23 cellular contexts compared by ENCODE assay signal in genomic region chr17:83126275-83126930, GRCh38. TPM values are rescaled to one million over a fixed set of nuclear protein-coding genes. Genes with fewer than 3 reads are reported as not detected.
A peak's percentile ranks its signal among the peaks of the same experiment; 100 is the strongest.
DNase-seq lines count a peak whose midpoint lies in the region; ATAC-seq and TF ChIP-seq lines count a peak whose summit lies in the region.
"Had no signal": no experiment of that assay in that cellular context is flagged by ENCODE, and none has a peak within 500 bp of the region (broad histone marks: within the 10 kb centered on the region; RNA-seq: fewer than 3 reads in every experiment).

No MANE protein-coding gene starts in this region.

- peak overlapping the region in 1 of 2 donors; percentile 67 for H3K27ac Mint-ChIP-seq in natural killer cell treated with Interleukin-12 subunit alpha and Interleukin-12 subunit beta and Interleukin-15 and Interleukin-18, amount 100 ng/mL, for 72 hours
- peak overlapping the region in 1 of 2 donors; percentile 82 for H3K27ac Mint-ChIP-seq in natural killer cell
- H3K27ac Mint-ChIP-seq: activated CD4-positive, alpha-beta T cell treated with anti-CD3 and anti-CD28 coated beads for 36 hours; activated T-cell treated with anti-CD3 and anti-CD28 coated beads, Interleukin-2, amount 50 U/mL, for 24 hours; B cell; T-helper 2 cell treated with Interferon-gamma antibody and Interleukin-4, amounts not matched to agents 5 μg/mL and 100 μg/mL, for 36 hours had no signal

- peak; percentile 46 for DNase-seq in natural killer cell treated with Interleukin-12 subunit alpha and Interleukin-12 subunit beta and Interleukin-15 and Interleukin-18, amount 100 ng/mL, for 72 hours (ENCODE audit: low spot score)
- DNase-seq in natural killer cell (no peak), ascending aorta (ENCODE audit: low spot score in 2 of 2) (peak; percentile 6 to 60), lower lobe of right lung (peak; percentile 38), nucleus accumbens (lab: John Stamatoyannopoulos, UW) (no peak), BE2C (no peak)
- DNase-seq: activated CD8-positive, alpha-beta memory T cell treated with anti-CD3 and anti-CD28 coated beads for 24 hours; activated naive CD4-positive, alpha-beta T cell treated with Interleukin-2 at 50 U/mL for 16 hours; activated T-cell treated with anti-CD3 and anti-CD28 coated beads, Interleukin-2, amount 50 U/mL, for 24 hours; brain microvascular endothelial cell; Calu3; effector CD4-positive, alpha-beta T cell; NCI-H1436; NCI-H2107 had no signal

- H3K36me3 ChIP-seq in ascending aorta, result no peaks in the 10 kb centered on the region
- no peaks in the 10 kb centered on the region for H3K36me3 ChIP-seq in lower lobe of right lung
- no peaks in the 10 kb centered on the region for H3K36me3 ChIP-seq in gastroesophageal sphincter
- no peaks in the 10 kb centered on the region for H3K36me3 ChIP-seq in BE2C
- H3K36me3 ChIP-seq: brain microvascular endothelial cell, tibial nerve had no signal

- intact Hi-C loops in natural killer cell (cut with micrococcal nuclease) (no loop called here), ascending aorta (cut with DNase I) (no loop called here), lower lobe of right lung (cut with DNase I) (no loop called here)

- H3K27ac ChIP-seq in ascending aorta (no peak overlapping the region), lower lobe of right lung (no peak overlapping the region), gastroesophageal sphincter (no peak overlapping the region)
- H3K27ac ChIP-seq: brain microvascular endothelial cell, epithelial cell of prostate, psoas muscle had no signal

- H3K27me3 ChIP-seq in ascending aorta, result no peaks in the 10 kb centered on the region
- H3K27me3 ChIP-seq in lower lobe of right lung (ENCODE audit: low read depth), result no peaks in the 10 kb centered on the region
- H3K27me3 ChIP-seq in gastroesophageal sphincter, result peaks cover 50% of the 10 kb centered on the region
- H3K27me3 ChIP-seq in BE2C, result peaks cover 33% of the 10 kb centered on the region
- H3K27me3 ChIP-seq: brain microvascular endothelial cell, tibial nerve had no signal

- no peak for TF ChIP-seq POLR2A in gastroesophageal sphincter (IDR thresholded peaks at IDR 0.05)

- H3K27me3 Mint-ChIP-seq in natural killer cell treated with Interleukin-12 subunit alpha and Interleukin-12 subunit beta and Interleukin-15 and Interleukin-18, amount 100 ng/mL, for 72 hours, result peaks cover 14 to 23% of the 10 kb centered on the region in 2 donors
- H3K27me3 Mint-ChIP-seq in natural killer cell (ENCODE audit: low read depth in 2 of 2), result peaks cover 22 to 25% of the 10 kb centered on the region in 2 donors

- H3K9me3 ChIP-seq in ascending aorta, result no peaks in the 10 kb centered on the region
- H3K9me3 ChIP-seq in lower lobe of right lung, result no peaks in the 10 kb centered on the region
- H3K9me3 ChIP-seq in gastroesophageal sphincter, result no peaks in the 10 kb centered on the region
- no peaks in the 10 kb centered on the region for H3K9me3 ChIP-seq in BE2C
- H3K9me3 ChIP-seq: psoas muscle, tibial nerve had no signal

- no peak overlapping the region for H3K4me3 Mint-ChIP-seq in natural killer cell treated with Interleukin-12 subunit alpha and Interleukin-12 subunit beta and Interleukin-15 and Interleukin-18, amount 100 ng/mL, for 72 hours
- H3K4me3 Mint-ChIP-seq in natural killer cell, result no peak overlapping the region
- H3K4me3 Mint-ChIP-seq: activated CD4-positive, alpha-beta T cell treated with anti-CD3 and anti-CD28 coated beads for 36 hours; T-helper 2 cell treated with Interferon-gamma antibody and Interleukin-4, amounts not matched to agents 5 μg/mL and 100 μg/mL, for 36 hours had no signal

- TF ChIP-seq CTCF in natural killer cell (IDR thresholded peaks at IDR 0.05) (no peak), ascending aorta (IDR thresholded peaks at IDR 0.05) (no peak), lower lobe of right lung (IDR thresholded peaks at IDR 0.05) (no peak), gastroesophageal sphincter (IDR thresholded peaks at IDR 0.05) (no peak), BE2C (IDR thresholded peaks at IDR 0.05; ENCODE audit: low read depth, low read length) (no peak)

- peaks cover 23 to 31% of the 10 kb centered on the region in 2 donors for H3K4me1 Mint-ChIP-seq in natural killer cell treated with Interleukin-12 subunit alpha and Interleukin-12 subunit beta and Interleukin-15 and Interleukin-18, amount 100 ng/mL, for 72 hours (ENCODE audit: low read depth in 2 of 2)
- H3K4me1 Mint-ChIP-seq in natural killer cell, result peaks cover 30 to 47% of the 10 kb centered on the region in 2 donors

- TF ChIP-seq EP300 in gastroesophageal sphincter (IDR thresholded peaks at IDR 0.05), result no peak

- no peaks in the 10 kb centered on the region for H3K36me3 Mint-ChIP-seq in natural killer cell treated with Interleukin-12 subunit alpha and Interleukin-12 subunit beta and Interleukin-15 and Interleukin-18, amount 100 ng/mL, for 72 hours
- H3K36me3 Mint-ChIP-seq in natural killer cell, result no peaks in the 10 kb centered on the region

- WGBS in gastroesophageal sphincter (ENCODE audit: low coverage in 1 of 2), 2 donors, result 87% methylated on average over 7 of the region's 13 CpGs; no CpG with 5 or more reads in 1 of the 2 donors

- no peak for ATAC-seq in natural killer cell treated with Interleukin-12 subunit alpha and Interleukin-12 subunit beta and Interleukin-15 and Interleukin-18, amount 100 ng/mL, for 72 hours
- no peak for ATAC-seq in natural killer cell
- peak in 1 of 2 donors; percentile 4 for ATAC-seq in lower lobe of right lung
- no peak for ATAC-seq in HG02763 (IDR thresholded peaks at IDR 0.05; ENCODE audit: unreplicated experiment)
- ATAC-seq in gastroesophageal sphincter, result no peak
- ATAC-seq: GM12878 had no signal

- H3K4me1 ChIP-seq in ascending aorta, result no peaks in the 10 kb centered on the region
- peaks cover 13% of the 10 kb centered on the region for H3K4me1 ChIP-seq in lower lobe of right lung
- H3K4me1 ChIP-seq in gastroesophageal sphincter, result no peaks in the 10 kb centered on the region
- no peaks in the 10 kb centered on the region for H3K4me1 ChIP-seq in BE2C
- H3K4me1 ChIP-seq: psoas muscle had no signal

- H3K4me3 ChIP-seq in ascending aorta, result no peak overlapping the region
- H3K4me3 ChIP-seq in lower lobe of right lung, result no peak overlapping the region
- H3K4me3 ChIP-seq in gastroesophageal sphincter, result no peak overlapping the region
- no peak overlapping the region for H3K4me3 ChIP-seq in BE2C (ENCODE audit: low read depth, low read length)
- H3K4me3 ChIP-seq: GM12878, psoas muscle, tibial nerve had no signal

- H3K9me3 Mint-ChIP-seq in natural killer cell treated with Interleukin-12 subunit alpha and Interleukin-12 subunit beta and Interleukin-15 and Interleukin-18, amount 100 ng/mL, for 72 hours, result no peaks in the 10 kb centered on the region
- H3K9me3 Mint-ChIP-seq in natural killer cell, result no peaks in the 10 kb centered on the region
- H3K9me3 Mint-ChIP-seq: activated T-cell treated with anti-CD3 and anti-CD28 coated beads, Interleukin-2, amount 50 U/mL, for 24 hours; T-helper 2 cell treated with Interferon-gamma antibody and Interleukin-4, amounts not matched to agents 5 μg/mL and 100 μg/mL, for 36 hours had no signal

RNA-seq across cellular contexts. Expression of gene METRNL, which starts 47.0 kb away (rescaled TPM):
- 100 to 1,000 TPM; 179 to 208 TPM for total RNA-seq in natural killer cell treated with Interleukin-12 subunit alpha and Interleukin-12 subunit beta and Interleukin-15 and Interleukin-18, amount 100 ng/mL, for 72 hours
- 100 to 1,000 TPM; 227 to 390 (median 325) TPM for total RNA-seq in natural killer cell
- 257 TPM for total RNA-seq in ascending aorta
- 59.8 TPM for total RNA-seq in lower lobe of right lung
- total RNA-seq in gastroesophageal sphincter, result 10 to 100 TPM; 41.1 to 82.6 (median 66.3) TPM
- 25.8 TPM for polyA plus RNA-seq in BE2C (2012; ENCODE audit: insufficient read depth, insufficient read length, low read depth)

Comparison
In these comparisons a context has a peak if more than half of its experiments do, and no peak if none do; other contexts are left out.
1. DNase-seq: peak in natural killer cell treated with Interleukin-12 subunit alpha and Interleukin-12 subunit beta and Interleukin-15 and Interleukin-18, amount 100 ng/mL, for 72 hours (single experiment), ascending aorta (2 of 2) and lower lobe of right lung (single experiment); none in natural killer cell (single experiment), nucleus accumbens (0 of 56) and BE2C (single experiment).